Comparison of ENCODE assay signal across 8 cellular contexts in the genomic region with DNA sequence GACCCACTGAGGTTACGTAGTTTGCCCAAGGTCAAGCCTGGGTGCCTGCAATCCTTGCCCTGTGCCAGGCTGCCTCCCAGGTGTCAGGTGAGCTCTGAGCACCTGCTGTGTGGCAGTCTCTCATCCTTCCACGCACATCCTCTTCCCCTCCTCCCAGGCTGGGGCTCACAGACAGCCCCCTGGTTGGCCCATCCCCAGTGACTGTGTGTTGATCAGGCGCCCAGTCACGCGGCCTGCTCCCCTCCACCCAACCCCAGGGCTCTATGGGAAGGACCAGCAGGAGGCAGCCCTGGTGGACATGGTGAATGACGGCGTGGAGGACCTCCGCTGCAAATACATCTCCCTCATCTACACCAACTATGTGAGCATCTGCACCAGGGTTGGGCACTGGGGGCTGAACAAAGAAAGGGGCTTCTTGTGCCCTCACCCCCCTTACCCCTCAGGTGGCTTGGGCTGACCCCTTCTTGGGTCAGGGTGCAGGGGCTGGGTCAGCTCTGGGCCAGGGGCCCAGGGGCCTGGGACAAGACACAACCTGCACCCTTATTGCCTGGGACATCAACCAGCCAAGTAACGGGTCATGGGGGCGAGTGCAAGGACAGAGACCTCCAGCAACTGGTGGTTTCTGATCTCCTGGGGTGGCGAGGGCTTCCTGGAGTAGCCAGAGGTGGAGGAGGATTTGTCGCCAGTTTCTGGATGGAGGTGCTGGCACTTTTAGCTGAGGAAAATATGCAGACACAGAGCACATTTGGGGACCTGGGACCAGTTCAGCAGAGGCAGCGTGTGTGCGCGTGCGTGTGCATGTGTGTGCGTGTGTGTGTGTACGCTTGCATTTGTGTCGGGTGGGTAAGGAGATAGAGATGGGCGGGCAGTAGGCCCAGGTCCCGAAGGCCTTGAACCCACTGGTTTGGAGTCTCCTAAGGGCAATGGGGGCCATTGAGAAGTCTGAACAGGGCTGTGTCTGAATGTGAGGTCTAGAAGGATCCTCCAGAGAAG. TPM values are rescaled to one million over a fixed set of nuclear protein-coding genes. Genes with fewer than 3 reads are reported as not detected.
A peak's percentile ranks its signal among the peaks of the same experiment; 100 is the strongest.
DNase-seq lines count a peak whose midpoint lies in the region; TF ChIP-seq lines count a peak whose summit lies in the region.

No MANE protein-coding gene starts in this region.

- H3K36me3 ChIP-seq in OCI-LY1 (ENCODE audit: insufficient read depth, low read length) = peaks cover 46% of the 10 kb centered on the region
- peaks cover 28 to 32% of the 10 kb centered on the region in 2 experiments for H3K36me3 ChIP-seq in trophoblast cell (ENCODE audit: control insufficient read depth in 1 of 2, insufficient read depth in 2 of 2, low read length in 2 of 2)
- H3K36me3 ChIP-seq in WERI-Rb-1 = no peaks in the 10 kb centered on the region

- no peak overlapping the region for H2AK5ac ChIP-seq in trophoblast cell (ENCODE audit: low read length)

- H3K4me3 ChIP-seq in OCI-LY1 (ENCODE audit: low read depth, low read length, poor library complexity, severe bottlenecking) (peak overlapping the region; percentile 94), trophoblast cell (ENCODE audit: low read depth, low read length) (peak overlapping the region; percentile 91), WERI-Rb-1 (ENCODE audit: low read depth, low read length) (no peak overlapping the region)

- H3K9me3 ChIP-seq in OCI-LY1 (ENCODE audit: low read length) (no peaks in the 10 kb centered on the region), trophoblast cell (ENCODE audit: insufficient read depth, low read depth, low read length) (peaks cover 4% of the 10 kb centered on the region), WERI-Rb-1 (ENCODE audit: severe bottlenecking) (no peaks in the 10 kb centered on the region)

- H3K9ac ChIP-seq in OCI-LY1 (ENCODE audit: low read length) (peak overlapping the region; percentile 94), trophoblast cell (ENCODE audit: low read length) (peak overlapping the region; percentile 94)

- H3K79me1 ChIP-seq in trophoblast cell (ENCODE audit: low read length) = peaks cover 10% of the 10 kb centered on the region

- H4K20me1 ChIP-seq in OCI-LY1 (ENCODE audit: insufficient read depth, low read length) = no peaks in the 10 kb centered on the region

- peak overlapping the region; percentile 93 for H3K4ac ChIP-seq in trophoblast cell (ENCODE audit: low read depth, low read length)

- H3K14ac ChIP-seq in trophoblast cell (ENCODE audit: low read length) = peak overlapping the region; percentile 75

- no peak overlapping the region for H2AFZ ChIP-seq in OCI-LY1 (ENCODE audit: low read length)
- no peak overlapping the region for H2AFZ ChIP-seq in trophoblast cell (ENCODE audit: insufficient read depth, low read length, poor library complexity)

- H3K4me2 ChIP-seq in OCI-LY1 (ENCODE audit: low read length) = peak overlapping the region; percentile 89
- peak overlapping the region; percentile 63 for H3K4me2 ChIP-seq in trophoblast cell (ENCODE audit: low read length)

- TF ChIP-seq CTCF in OCI-LY1 (IDR thresholded peaks at IDR 0.05; ENCODE audit: low read length) (no peak), WERI-Rb-1 (IDR thresholded peaks at IDR 0.05; ENCODE audit: low read depth, low read length) (no peak)

- H4K8ac ChIP-seq in trophoblast cell (ENCODE audit: low read depth, low read length) = no peak overlapping the region

- no peak overlapping the region for H4K91ac ChIP-seq in trophoblast cell (ENCODE audit: low read depth, low read length)

- H2BK120ac ChIP-seq in trophoblast cell (ENCODE audit: insufficient read depth, low read length, poor library complexity) = peak overlapping the region; percentile 4

- H3F3A ChIP-seq in OCI-LY1 (ENCODE audit: insufficient read depth, low read length) = peaks cover 10% of the 10 kb centered on the region; the same call in 1 of the 2 replicates

- H3K27ac ChIP-seq in OCI-LY1 (ENCODE audit: low read depth, low read length, poor library complexity, severe bottlenecking) (peak overlapping the region; percentile 92), epithelial cell of prostate (peak overlapping the region; percentile 98), trophoblast cell (ENCODE audit: low read depth, low read length) (no peak overlapping the region), WERI-Rb-1 (no peak overlapping the region)

- peak; percentile 57 for DNase-seq in D341Med (ENCODE audit: low spot score)
- no peak for DNase-seq in epithelial cell of prostate (ENCODE audit: low read depth, low spot score)
- DNase-seq in trophoblast cell = no peak
- no peak for DNase-seq in NCI-H128 (lab: John Stamatoyannopoulos, UW; ENCODE audit: unreplicated experiment)
- DNase-seq in stimulated activated CD4-positive, alpha-beta T cell treated with anti-CD3 and anti-CD28 coated beads, Interleukin-4, amount 100 ng/mL, for 1 hour = no peak
- DNase-seq in WERI-Rb-1 = no peak
- no peak for DNase-seq in SHP77 treated with DMSO at 0.1 percent for 48 hours (lab: John Stamatoyannopoulos, UW)

- H2BK12ac ChIP-seq in trophoblast cell (ENCODE audit: low read length) = no peak overlapping the region

- H3K18ac ChIP-seq in trophoblast cell (ENCODE audit: low read length) = peak overlapping the region; percentile 81

- no CpG with 5 or more reads among the region's 21 CpGs for WGBS in trophoblast cell (ENCODE audit: extremely low coverage, insufficient coverage, insufficient read length)

- H4K12ac ChIP-seq in trophoblast cell (ENCODE audit: low read depth, low read length) = no peak overlapping the region

- H3K79me2 ChIP-seq in OCI-LY1 (ENCODE audit: insufficient read depth, low read length) (no peaks in the 10 kb centered on the region), trophoblast cell (ENCODE audit: control insufficient read depth, insufficient read depth, low read length, poor library complexity) (peaks cover 19% of the 10 kb centered on the region)

- no peak overlapping the region for H2BK5ac ChIP-seq in trophoblast cell (ENCODE audit: low read depth, low read length, poor library complexity)

- H3K4me1 ChIP-seq in OCI-LY1 (ENCODE audit: insufficient read depth, low read length, severe bottlenecking) (peaks cover 54% of the 10 kb centered on the region), trophoblast cell (ENCODE audit: control insufficient read depth in 1 of 2, insufficient read depth in 2 of 2, low read length in 2 of 2) (peaks cover 23 to 27% of the 10 kb centered on the region in 2 experiments)

- H3K23ac ChIP-seq in trophoblast cell (ENCODE audit: low read length) = no peak overlapping the region

- H3K27me3 ChIP-seq in OCI-LY1 (ENCODE audit: insufficient read depth, low read length) (peaks cover 6% of the 10 kb centered on the region; the same call in 1 of the 2 replicates), trophoblast cell (ENCODE audit: insufficient read depth, low read length) (no peaks in the 10 kb centered on the region), WERI-Rb-1 (ENCODE audit: insufficient read depth, low read depth, severe bottlenecking) (no peaks in the 10 kb centered on the region)

- H3K9me2 ChIP-seq in OCI-LY1 (ENCODE audit: low read depth, low read length) = no peaks in the 10 kb centered on the region

RNA-seq across cellular contexts. Expression of gene GSTP1, which starts 1.6 kb away (rescaled TPM):
- polyA plus RNA-seq in trophoblast cell (2013) = 1,111 and 1,164 TPM in 2 replicates

RNA-seq across cellular contexts. Expression of gene NDUFV1, which starts 21.6 kb away (rescaled TPM):
- 61.7 and 64.8 TPM in 2 replicates for polyA plus RNA-seq in trophoblast cell (2013)

RNA-seq across cellular contexts. Expression of gene NUDT8, which starts 44.6 kb away (rescaled TPM):
- polyA plus RNA-seq in trophoblast cell (2013) = 7.4 and 7.6 TPM in 2 replicates

RNA-seq across cellular contexts. Expression of gene TBX10, which starts 54.4 kb away (rescaled TPM):
- not detected in 2 replicates for polyA plus RNA-seq in trophoblast cell (2013)

Comparison
In these comparisons a context has a peak if more than half of its experiments do, and no peak if none do; other contexts are left out.
1. H3K27ac ChIP-seq: peak in OCI-LY1 (single experiment) and epithelial cell of prostate (single experiment); none in trophoblast cell (single experiment) and WERI-Rb-1 (single experiment).